Comparison of ENCODE assay signal across 22 cellular contexts in genomic region chr1:180261524-180262160, GRCh38. TPM values are rescaled to one million over a fixed set of nuclear protein-coding genes. Genes with fewer than 3 reads are reported as not detected.
DNase-seq lines count a peak whose midpoint lies in the region; TF ChIP-seq lines count a peak whose summit lies in the region.
"Had no signal": no experiment of that assay in that cellular context is flagged by ENCODE, and none has a peak within 500 bp of the region (broad histone marks: within the 10 kb centered on the region; RNA-seq: fewer than 3 reads in every experiment).

No MANE protein-coding gene starts in this region.

- H3K4me3 ChIP-seq in fibroblast of mammary gland (ENCODE audit: control insufficient read depth, low read depth, low read length) = no peak overlapping the region
- H3K4me3 ChIP-seq in dorsolateral prefrontal cortex = no peak overlapping the region

- intact Hi-C loops in dorsolateral prefrontal cortex (cut with DNase I) = no loop called here

- H3K27me3 ChIP-seq in dorsolateral prefrontal cortex = peaks cover 0 to 46% (median 30%) of the 10 kb centered on the region in 45 donors

- H3K27ac ChIP-seq in dorsolateral prefrontal cortex = no peak overlapping the region
- H3K27ac ChIP-seq: 22Rv1 had no signal

- DNase-seq in activated CD8-positive, alpha-beta memory T cell treated with anti-CD3 and anti-CD28 coated beads for 24 hours = peak; percentile 15
- DNase-seq in activated CD8-positive, alpha-beta memory T cell treated with anti-CD3 and anti-CD28 coated beads, Interleukin-2, amount 50 U/mL, for 48 hours = no peak
- peak; percentile 23 for DNase-seq in astrocyte of the hippocampus (ENCODE audit: low read depth, low spot score)
- peak; percentile 20 for DNase-seq in fibroblast of mammary gland (ENCODE audit: low read depth)
- peak; percentile 91 for DNase-seq in renal cortical epithelial cell (ENCODE audit: low read depth)
- no peak for DNase-seq in NCI-H510A treated with DMSO at 0.1 percent for 48 hours (lab: John Stamatoyannopoulos, UW)
- DNase-seq in dorsolateral prefrontal cortex = no peak
- DNase-seq in T-helper 9 cell = no peak
- DNase-seq: Calu3, DMS153, DND-41, KBM-7, MV-4-11, NCI-H1105, NCI-H146, NCI-H2029, NCI-H2227 treated with DMSO at 0.1 percent for 48 hours, NCI-H774, SIG-M5, SK-N-SH had no signal

- no peak for TF ChIP-seq CTCF in fibroblast of mammary gland (conservative IDR thresholded peaks at IDR 0.05; ENCODE audit: control insufficient read depth, insufficient read depth, low read depth, low read length)
- TF ChIP-seq CTCF in dorsolateral prefrontal cortex (IDR thresholded peaks at IDR 0.05 in 54 of 56, conservative IDR thresholded peaks at IDR 0.05 in 2 of 56; ENCODE audit: low read depth in 1 of 56, partially characterized antibody in 56 of 56) = no peak

RNA-seq across cellular contexts. Expression of gene LHX4, which starts 31.6 kb away (rescaled TPM):
- total RNA-seq in renal cortical epithelial cell = 0.05 TPM in 1 of 2 replicates, not detected in the other
- total RNA-seq in dorsolateral prefrontal cortex = under 1 TPM in 103 of 120 experiments, not detected in 17; 0.07 to 0.69 (median 0.22) TPM
- total RNA-seq: MCF 10A had no signal

Comparison
In these comparisons a context has a peak if more than half of its experiments do, and no peak if none do; other contexts are left out.
1. DNase-seq: peak in activated CD8-positive, alpha-beta memory T cell treated with anti-CD3 and anti-CD28 coated beads for 24 hours (single experiment), astrocyte of the hippocampus (single experiment), fibroblast of mammary gland (single experiment) and renal cortical epithelial cell (single experiment); none in activated CD8-positive, alpha-beta memory T cell treated with anti-CD3 and anti-CD28 coated beads, Interleukin-2, amount 50 U/mL, for 48 hours (single experiment), NCI-H510A treated with DMSO at 0.1 percent for 48 hours (single experiment), dorsolateral prefrontal cortex (0 of 10) and T-helper 9 cell (single experiment).